Comparison of ENCODE assay signal across 1 cellular context in the genomic region with DNA sequence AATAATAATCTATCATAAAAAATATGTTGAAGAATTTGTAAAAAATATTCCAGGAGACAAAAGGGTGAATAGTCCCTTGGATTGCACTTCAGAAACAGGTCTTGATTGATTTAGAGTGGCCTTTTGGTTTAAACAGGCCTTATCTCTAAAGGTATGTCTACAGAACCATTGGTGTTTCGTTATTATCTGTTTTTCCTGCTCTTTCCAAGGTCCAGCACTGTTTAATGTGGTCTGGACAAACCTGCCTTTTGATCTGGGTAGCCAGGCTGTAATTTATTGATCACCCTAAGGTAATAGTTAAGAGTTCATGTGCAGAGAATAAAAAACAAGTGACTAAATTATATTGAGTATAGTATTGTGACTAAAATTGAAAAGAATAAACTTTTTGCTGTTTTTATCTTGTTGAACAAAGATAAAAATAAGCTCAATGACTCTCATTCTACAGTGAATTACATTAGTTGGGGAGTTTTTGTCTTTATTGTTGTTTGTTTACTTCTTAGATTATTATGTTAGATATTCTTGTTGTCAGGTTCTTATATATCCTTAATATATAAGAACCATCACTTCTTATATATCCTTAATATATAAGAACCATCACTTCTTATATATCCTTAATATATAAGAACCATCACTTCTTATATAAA.
TF ChIP-seq lines count a peak whose summit lies in the region.

No MANE protein-coding gene starts in this region.

TF ChIP-seq in HepG2, 621 proteins besides CTCF, POLR2A, EP300 and RAD21 (continued from another document and continues in another):
- TF ChIP-seq, protein P1, sequence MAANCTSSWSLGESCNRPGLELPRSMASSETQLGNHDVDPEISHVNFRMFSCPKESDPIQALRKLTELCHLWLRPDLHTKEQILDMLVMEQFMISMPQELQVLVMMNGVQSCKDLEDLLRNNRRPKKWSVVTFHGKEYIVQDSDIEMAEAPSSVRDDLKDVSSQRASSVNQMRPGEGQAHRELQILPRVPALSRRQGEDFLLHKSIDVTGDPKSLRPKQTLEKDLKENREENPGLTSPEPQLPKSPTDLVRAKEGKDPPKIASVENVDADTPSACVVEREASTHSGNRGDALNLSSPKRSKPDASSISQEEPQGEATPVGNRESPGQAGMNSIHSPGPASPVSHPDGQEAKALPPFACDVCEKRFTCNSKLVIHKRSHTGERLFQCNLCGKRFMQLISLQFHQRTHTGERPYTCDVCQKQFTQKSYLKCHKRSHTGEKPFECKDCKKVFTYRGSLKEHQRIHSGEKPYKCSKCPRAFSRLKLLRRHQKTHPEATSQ (CRISPR knock-in tag; IDR thresholded peaks at IDR 0.05; ENCODE audit: borderline replicate concordance), result no peak
- TF ChIP-seq ZSCAN30 (CRISPR knock-in tag; IDR thresholded peaks at IDR 0.05), result no peak
- no peak for TF ChIP-seq FOXC1 (CRISPR knock-in tag; IDR thresholded peaks at IDR 0.05; ENCODE audit: borderline replicate concordance)
- 0 out of 2 replicates have a peak, but pooled peaks have one; percentile 32 for TF ChIP-seq JUN (CRISPR knock-in tag; IDR thresholded peaks at IDR 0.05)
- no peak for TF ChIP-seq RARG (CRISPR knock-in tag; IDR thresholded peaks at IDR 0.05; ENCODE audit: low read depth)
- TF ChIP-seq MXD4 (CRISPR knock-in tag; IDR thresholded peaks at IDR 0.05), result no peak
- no peak for TF ChIP-seq ZNF430 (CRISPR knock-in tag; IDR thresholded peaks at IDR 0.05)
- TF ChIP-seq SNAPC2 (CRISPR knock-in tag; IDR thresholded peaks at IDR 0.05), result no peak
- peak; percentile 70; the same call in 1 of the 2 replicates for TF ChIP-seq ZBTB37 (CRISPR knock-in tag; IDR thresholded peaks at IDR 0.05)
- no peak for TF ChIP-seq RAD51 (IDR thresholded peaks at IDR 0.05; ENCODE audit: borderline replicate concordance)
- TF ChIP-seq ATF7 (IDR thresholded peaks at IDR 0.05), result no peak
- TF ChIP-seq ATF7 (CRISPR knock-in tag; IDR thresholded peaks at IDR 0.05), result no peak
- no peak for TF ChIP-seq YEATS2 (CRISPR knock-in tag; IDR thresholded peaks at IDR 0.05; ENCODE audit: borderline replicate concordance)
- TF ChIP-seq, protein P2, sequence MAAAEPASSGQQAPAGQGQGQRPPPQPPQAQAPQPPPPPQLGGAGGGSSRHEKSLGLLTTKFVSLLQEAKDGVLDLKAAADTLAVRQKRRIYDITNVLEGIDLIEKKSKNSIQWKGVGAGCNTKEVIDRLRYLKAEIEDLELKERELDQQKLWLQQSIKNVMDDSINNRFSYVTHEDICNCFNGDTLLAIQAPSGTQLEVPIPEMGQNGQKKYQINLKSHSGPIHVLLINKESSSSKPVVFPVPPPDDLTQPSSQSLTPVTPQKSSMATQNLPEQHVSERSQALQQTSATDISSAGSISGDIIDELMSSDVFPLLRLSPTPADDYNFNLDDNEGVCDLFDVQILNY (CRISPR knock-in tag; conservative IDR thresholded peaks at IDR 0.05), result no peak
- peak; percentile 97 for TF ChIP-seq ONECUT2 (CRISPR knock-in tag; IDR thresholded peaks at IDR 0.05)
- TF ChIP-seq ZNF883 (CRISPR knock-in tag; IDR thresholded peaks at IDR 0.05; ENCODE audit: not compliant biosample characterization), result no peak
- TF ChIP-seq ZNF224 (CRISPR knock-in tag; IDR thresholded peaks at IDR 0.05), result no peak
- no peak for TF ChIP-seq CENPT (CRISPR knock-in tag; IDR thresholded peaks at IDR 0.05; ENCODE audit: low read depth)
- no peak for TF ChIP-seq THYN1 (CRISPR knock-in tag; IDR thresholded peaks at IDR 0.05; ENCODE audit: borderline replicate concordance, low read depth)
- TF ChIP-seq ZNF567 (CRISPR knock-in tag; IDR thresholded peaks at IDR 0.05; ENCODE audit: borderline replicate concordance), result no peak
- TF ChIP-seq, protein P3, sequence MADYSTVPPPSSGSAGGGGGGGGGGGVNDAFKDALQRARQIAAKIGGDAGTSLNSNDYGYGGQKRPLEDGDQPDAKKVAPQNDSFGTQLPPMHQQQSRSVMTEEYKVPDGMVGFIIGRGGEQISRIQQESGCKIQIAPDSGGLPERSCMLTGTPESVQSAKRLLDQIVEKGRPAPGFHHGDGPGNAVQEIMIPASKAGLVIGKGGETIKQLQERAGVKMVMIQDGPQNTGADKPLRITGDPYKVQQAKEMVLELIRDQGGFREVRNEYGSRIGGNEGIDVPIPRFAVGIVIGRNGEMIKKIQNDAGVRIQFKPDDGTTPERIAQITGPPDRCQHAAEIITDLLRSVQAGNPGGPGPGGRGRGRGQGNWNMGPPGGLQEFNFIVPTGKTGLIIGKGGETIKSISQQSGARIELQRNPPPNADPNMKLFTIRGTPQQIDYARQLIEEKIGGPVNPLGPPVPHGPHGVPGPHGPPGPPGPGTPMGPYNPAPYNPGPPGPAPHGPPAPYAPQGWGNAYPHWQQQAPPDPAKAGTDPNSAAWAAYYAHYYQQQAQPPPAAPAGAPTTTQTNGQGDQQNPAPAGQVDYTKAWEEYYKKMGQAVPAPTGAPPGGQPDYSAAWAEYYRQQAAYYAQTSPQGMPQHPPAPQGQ (CRISPR knock-in tag; IDR thresholded peaks at IDR 0.05; ENCODE audit: borderline replicate concordance), result no peak
- TF ChIP-seq HHEX (CRISPR knock-in tag; IDR thresholded peaks at IDR 0.05), result peak; percentile 87
- TF ChIP-seq FOSL2 (CRISPR knock-in tag; IDR thresholded peaks at IDR 0.05), result peak; percentile 89
- peak; percentile 95 for TF ChIP-seq PAXIP1 (CRISPR knock-in tag; conservative IDR thresholded peaks at IDR 0.05)
- TF ChIP-seq ZNF776 (CRISPR knock-in tag; IDR thresholded peaks at IDR 0.05), result no peak
- no peak for TF ChIP-seq ZNF709 (CRISPR knock-in tag; IDR thresholded peaks at IDR 0.05)
- no peak for TF ChIP-seq CEBPB (IDR thresholded peaks at IDR 0.05; ENCODE audit: borderline replicate concordance, low read depth, low read length)
- TF ChIP-seq SP140L (CRISPR knock-in tag; IDR thresholded peaks at IDR 0.05; ENCODE audit: borderline replicate concordance), result no peak
- TF ChIP-seq ZNF598 (CRISPR knock-in tag; IDR thresholded peaks at IDR 0.05; ENCODE audit: borderline replicate concordance), result no peak
- no peak for TF ChIP-seq ZNF850 (CRISPR knock-in tag; conservative IDR thresholded peaks at IDR 0.05)
- TF ChIP-seq PPARG (CRISPR knock-in tag; conservative IDR thresholded peaks at IDR 0.05), result peak; percentile 81
- no peak; the same call in 1 of the 2 replicates for TF ChIP-seq HDAC1 (CRISPR knock-in tag; IDR thresholded peaks at IDR 0.05)
- no peak for TF ChIP-seq CBX1 (IDR thresholded peaks at IDR 0.05; ENCODE audit: low read depth)
- no peak for TF ChIP-seq LRRFIP1 (CRISPR knock-in tag; conservative IDR thresholded peaks at IDR 0.05)
- TF ChIP-seq ELF3 (CRISPR knock-in tag; IDR thresholded peaks at IDR 0.05), result peak; percentile 91
- no peak for TF ChIP-seq NBN (conservative IDR thresholded peaks at IDR 0.05)
- no peak for TF ChIP-seq ADNP (CRISPR knock-in tag; IDR thresholded peaks at IDR 0.05)
- no peak for TF ChIP-seq ZNF124 (CRISPR knock-in tag; IDR thresholded peaks at IDR 0.05)
- TF ChIP-seq SCMH1 (CRISPR knock-in tag; IDR thresholded peaks at IDR 0.05; ENCODE audit: borderline replicate concordance), result no peak
- no peak for TF ChIP-seq NAIF1 (CRISPR knock-in tag; IDR thresholded peaks at IDR 0.05; ENCODE audit: borderline replicate concordance)
- no peak for TF ChIP-seq ZNF772 (CRISPR knock-in tag; IDR thresholded peaks at IDR 0.05)
- no peak for TF ChIP-seq ZNF20 (CRISPR knock-in tag; IDR thresholded peaks at IDR 0.05)
- peak; percentile 99 for TF ChIP-seq TCF7 (IDR thresholded peaks at IDR 0.05; ENCODE audit: low read depth)
- peak; percentile 50 for TF ChIP-seq RBFOX2 (IDR thresholded peaks at IDR 0.05; ENCODE audit: low read depth, low read length)
- TF ChIP-seq, protein P4, sequence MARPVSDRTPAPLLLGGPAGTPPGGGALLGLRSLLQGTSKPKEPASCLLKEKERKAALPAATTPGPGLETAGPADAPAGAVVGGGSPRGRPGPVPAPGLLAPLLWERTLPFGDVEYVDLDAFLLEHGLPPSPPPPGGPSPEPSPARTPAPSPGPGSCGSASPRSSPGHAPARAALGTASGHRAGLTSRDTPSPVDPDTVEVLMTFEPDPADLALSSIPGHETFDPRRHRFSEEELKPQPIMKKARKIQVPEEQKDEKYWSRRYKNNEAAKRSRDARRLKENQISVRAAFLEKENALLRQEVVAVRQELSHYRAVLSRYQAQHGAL (CRISPR knock-in tag; IDR thresholded peaks at IDR 0.05; ENCODE audit: not compliant biosample characterization), result no peak
- no peak for TF ChIP-seq ZSCAN29 (CRISPR knock-in tag; conservative IDR thresholded peaks at IDR 0.05)
- TF ChIP-seq, protein P5, sequence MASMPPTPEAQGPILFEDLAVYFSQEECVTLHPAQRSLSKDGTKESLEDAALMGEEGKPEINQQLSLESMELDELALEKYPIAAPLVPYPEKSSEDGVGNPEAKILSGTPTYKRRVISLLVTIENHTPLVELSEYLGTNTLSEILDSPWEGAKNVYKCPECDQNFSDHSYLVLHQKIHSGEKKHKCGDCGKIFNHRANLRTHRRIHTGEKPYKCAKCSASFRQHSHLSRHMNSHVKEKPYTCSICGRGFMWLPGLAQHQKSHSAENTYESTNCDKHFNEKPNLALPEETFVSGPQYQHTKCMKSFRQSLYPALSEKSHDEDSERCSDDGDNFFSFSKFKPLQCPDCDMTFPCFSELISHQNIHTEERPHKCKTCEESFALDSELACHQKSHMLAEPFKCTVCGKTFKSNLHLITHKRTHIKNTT (CRISPR knock-in tag; IDR thresholded peaks at IDR 0.05), result no peak
- TF ChIP-seq ZNF382 (CRISPR knock-in tag; IDR thresholded peaks at IDR 0.05; ENCODE audit: borderline replicate concordance), result no peak
- no peak for TF ChIP-seq U2AF1 (optimal IDR thresholded peaks at IDR 0.05; ENCODE audit: low read depth, low read length)
- no peak for TF ChIP-seq RORA (CRISPR knock-in tag; IDR thresholded peaks at IDR 0.05)
- TF ChIP-seq RFX3 (CRISPR knock-in tag; IDR thresholded peaks at IDR 0.05), result 0 out of 2 replicates have a peak, but pooled peaks have one; percentile 18
